In genomic region chr11:62854013-62854824, GRCh38 we compare ENCODE assay signal across 10 cellular contexts. TPM values are rescaled to one million over a fixed set of nuclear protein-coding genes. Genes with fewer than 3 reads are reported as not detected.
A peak's percentile ranks its signal among the peaks of the same experiment; 100 is the strongest.
DNase-seq lines count a peak whose midpoint lies in the region; ATAC-seq, FAIRE-seq and TF ChIP-seq lines count a peak whose summit lies in the region.
"Had no signal": no experiment of that assay in that cellular context is flagged by ENCODE, and none has a peak within 500 bp of the region (broad histone marks: within the 10 kb centered on the region; RNA-seq: fewer than 3 reads in every experiment).

No MANE protein-coding gene starts in this region.

- peaks cover 6% of the 10 kb centered on the region for H3K27me3 Mint-ChIP-seq in stimulated activated naive CD8-positive, alpha-beta T cell treated with anti-CD3 and anti-CD28 coated beads, Interleukin-15, Interleukin-2, amounts not matched to agents 100 ng/mL and 50 ng/mL, for 24 hours

- H3K36me3 Mint-ChIP-seq in stimulated activated naive CD8-positive, alpha-beta T cell treated with anti-CD3 and anti-CD28 coated beads, Interleukin-15, Interleukin-2, amounts not matched to agents 100 ng/mL and 50 ng/mL, for 24 hours (ENCODE audit: low read depth): peaks cover 65% of the 10 kb centered on the region

- H2AFZ ChIP-seq in K562 (ENCODE audit: low read depth, low read length): no peak overlapping the region

- TF ChIP-seq POLR2A in K562 (conservative IDR thresholded peaks at IDR 0.05) (peak; percentile 3; the same call in 1 of the 2 replicates), GM18505 (IDR thresholded peaks at IDR 0.05; ENCODE audit: borderline replicate concordance, extremely low read depth, insufficient read depth, insufficient read length) (no peak)

- no peak for TF ChIP-seq EP300 in K562 (IDR thresholded peaks at IDR 0.05; ENCODE audit: low read length)

- H3K4me1 ChIP-seq in K562 (replicated peaks in 1 of 2; ENCODE audit: control insufficient read depth in 2 of 2, insufficient read depth in 2 of 2, low read length in 2 of 2) (peaks cover 0 to 14% of the 10 kb centered on the region in 2 experiments; a peak in 2 of 5 replicates), mesodermal cell (ENCODE audit: control insufficient read depth, insufficient read depth, low read length, poor library complexity, severe bottlenecking) (peaks cover 21% of the 10 kb centered on the region), aorta (ENCODE audit: control insufficient read depth in 1 of 2, insufficient read depth in 2 of 2, low read length in 2 of 2) (no peaks in the 10 kb centered on the region)

- DNase-seq in stimulated activated naive CD8-positive, alpha-beta T cell treated with anti-CD3 and anti-CD28 coated beads, Interleukin-15, Interleukin-2, amounts not matched to agents 100 U/mL and 50 U/mL, for 24 hours: no peak
- DNase-seq in K562 (ENCODE audit: extremely low read depth in 1 of 4, low spot score in 3 of 4): peak in 3 of 4 experiments; percentile 9 to 33 (median 30)
- no peak for DNase-seq in aorta
- DNase-seq in NCI-H446 treated with DMSO at 0.1 percent for 48 hours (lab: John Stamatoyannopoulos, UW): no peak
- DNase-seq in globus pallidus (ENCODE audit: low spot score): no peak
- DNase-seq: stimulated activated CD4-positive, alpha-beta T cell treated with anti-CD3 and anti-CD28 coated beads, Interleukin-12 subunit alpha, Interleukin-12 subunit beta, amount 100 ng/mL, for 4 hours; T1000 had no signal

- no peak for TF ChIP-seq RAD21 in K562 (CRISPR knock-in tag; conservative IDR thresholded peaks at IDR 0.05 in 1 of 2, IDR thresholded peaks at IDR 0.05 in 1 of 2)

- peaks cover 44% of the 10 kb centered on the region for H4K20me1 ChIP-seq in K562 (replicated peaks; ENCODE audit: control insufficient read depth, insufficient read depth, low read length)

- peak overlapping the region; percentile 92 to 96 for H3K9ac ChIP-seq in K562 (ENCODE audit: insufficient read depth in 1 of 2, low read depth in 2 of 2, low read length in 2 of 2)

- H3K9me3 ChIP-seq in K562 (replicated peaks; ENCODE audit: control insufficient read depth, insufficient read depth, low read depth, low read length): no peaks in the 10 kb centered on the region
- no peaks in the 10 kb centered on the region for H3K9me3 ChIP-seq in mesodermal cell (ENCODE audit: control insufficient read depth, low read length)
- no peaks in the 10 kb centered on the region for H3K9me3 ChIP-seq in aorta (ENCODE audit: control insufficient read depth, low read length)

- H3K27ac ChIP-seq in K562 (ENCODE audit: extremely low read depth, low read depth, low read length) (peak overlapping the region; percentile 92), mesodermal cell (ENCODE audit: low read depth, low read length, severe bottlenecking) (peak overlapping the region; percentile 7), aorta (ENCODE audit: low read depth in 1 of 2, low read length in 2 of 2) (no peak overlapping the region)

- BruUV-seq in K562 (replicated peaks; lab: Mats Ljungman, UMichigan): no TSS peak

- H3K4me3 ChIP-seq in K562 (peak overlapping the region; percentile 74), mesodermal cell (ENCODE audit: extremely low read depth, insufficient read depth, low read length, poor library complexity, severe bottlenecking) (peak overlapping the region; percentile 92), aorta (ENCODE audit: low read length in 2 of 2) (peak overlapping the region; percentile 66 to 83)

- H3K9me3 Mint-ChIP-seq in stimulated activated naive CD8-positive, alpha-beta T cell treated with anti-CD3 and anti-CD28 coated beads, Interleukin-15, Interleukin-2, amounts not matched to agents 100 ng/mL and 50 ng/mL, for 24 hours: no peaks in the 10 kb centered on the region

- under 1% methylated on average over 8 of the region's 8 CpGs for WGBS in K562 (ENCODE audit: insufficient coverage, low coverage, missing lambda C conversion rate)
- WGBS in mesodermal cell (ENCODE audit: insufficient coverage in 2 of 2), 2 experiments: 0% methylated on average over 2 to 6 of the region's 8 CpGs
- WGBS in aorta, 2 donors: 16 to 21% methylated on average over 8 of the region's 8 CpGs

- peaks cover 67% of the 10 kb centered on the region for H3K4me1 Mint-ChIP-seq in stimulated activated naive CD8-positive, alpha-beta T cell treated with anti-CD3 and anti-CD28 coated beads, Interleukin-15, Interleukin-2, amounts not matched to agents 100 ng/mL and 50 ng/mL, for 24 hours (ENCODE audit: low read depth)

- POLR2A ChIA-PET in K562 (lab: Yijun Ruan, JAX): interaction anchor here (0.6 to 10.0 kb wide), 23 partner anchors 9 to 162 kb away, joined by 3 to 403 read pairs (median 18); partner anchors contain the start of genes NXF1, POLR2G, SLC3A2 and STX5

- in situ Hi-C loops in K562 (cut with MboI): loop anchor here (25.0 kb wide), 1 partner anchor 467 kb away; no protein-coding TSS in a partner anchor

- H3K4me3 Mint-ChIP-seq in stimulated activated naive CD8-positive, alpha-beta T cell treated with anti-CD3 and anti-CD28 coated beads, Interleukin-15, Interleukin-2, amounts not matched to agents 100 ng/mL and 50 ng/mL, for 24 hours: peak overlapping the region; percentile 98

- H3K27ac Mint-ChIP-seq in stimulated activated naive CD8-positive, alpha-beta T cell treated with anti-CD3 and anti-CD28 coated beads, Interleukin-15, Interleukin-2, amounts not matched to agents 100 ng/mL and 50 ng/mL, for 24 hours: peak overlapping the region; percentile 99

- CTCF ChIA-PET in K562 (lab: Yijun Ruan, JAX; ENCODE audit: low intra/inter-chr PET ratio): no interaction called here

- H3K9me1 ChIP-seq in K562 (ENCODE audit: control insufficient read depth, insufficient read depth, low read length): no peaks in the 10 kb centered on the region

- ATAC-seq in stimulated activated naive CD8-positive, alpha-beta T cell treated with anti-CD3 and anti-CD28 coated beads, Interleukin-15, Interleukin-2, amounts not matched to agents 100 U/mL and 50 U/mL, for 24 hours: no peak
- ATAC-seq in K562: no peak
- ATAC-seq in aorta (ENCODE audit: low FRiP score): no peak
- ATAC-seq in GM18505 (IDR thresholded peaks at IDR 0.05; ENCODE audit: unreplicated experiment): no peak

- H3K4me2 ChIP-seq in K562 (ENCODE audit: insufficient read depth, low read length): peak overlapping the region; percentile 99

- peaks cover 50% of the 10 kb centered on the region for H3K36me3 ChIP-seq in K562 (ENCODE audit: control insufficient read depth, insufficient read depth, low read length)
- H3K36me3 ChIP-seq in mesodermal cell (ENCODE audit: control insufficient read depth, insufficient read depth, low read length): peaks cover 42% of the 10 kb centered on the region
- peaks cover 3 to 5% of the 10 kb centered on the region in 2 donors for H3K36me3 ChIP-seq in aorta (ENCODE audit: control insufficient read depth in 1 of 2, insufficient read depth in 2 of 2, low read length in 1 of 2)

- no peak for TF ChIP-seq CTCF in K562 (IDR thresholded peaks at IDR 0.05 in 2 of 3, conservative IDR thresholded peaks at IDR 0.05 in 1 of 3; ENCODE audit: insufficient read depth in 2 of 3, low read depth in 1 of 3, low read length in 3 of 3)

- H3K79me2 ChIP-seq in K562 (ENCODE audit: control insufficient read depth, insufficient read depth, low read length): peaks cover 77% of the 10 kb centered on the region

- intact Hi-C loops in K562 (cut with micrococcal nuclease): no loop called here
- intact Hi-C loops in aorta (cut with DNase I): no loop called here

- H3K27me3 ChIP-seq in K562 (ENCODE audit: control insufficient read depth in 2 of 2, insufficient read depth in 2 of 2, low read length in 2 of 2) (no peaks in the 10 kb centered on the region), aorta (ENCODE audit: control insufficient read depth in 1 of 2, insufficient read depth in 2 of 2, low read length in 1 of 2) (no peaks in the 10 kb centered on the region)

- no peak for FAIRE-seq in K562 (lab: Jason Lieb, UNC)

RNA-seq across cellular contexts. Expression of gene WDR74, which starts 14.8 kb away (rescaled TPM):
- 146 and 260 TPM in 2 replicates for total RNA-seq in K562 (2011; cell fraction: chromatin; rRNA removed; ENCODE audit: low replicate concordance)
- 230 and 252 TPM in 2 replicates for total RNA-seq in K562 (2011; cell fraction: nucleolus; rRNA removed)
- total RNA-seq in K562 (2011; cell fraction: nucleoplasm; rRNA removed): 260 and 399 TPM in 2 replicates
- 210 and 239 TPM in 2 replicates for total RNA-seq in K562 (2014; rRNA removed)
- total RNA-seq in K562 (2014; rRNA removed; fragmentation: Illumina TruSeq; extraction: Trizol): 94.6 and 112 TPM in 2 replicates
- total RNA-seq in K562 (2015; rRNA removed; fragmentation: Illumina TruSeq; extraction: Trizol): 122 and 128 TPM in 2 replicates
- total RNA-seq in K562 (2021): 136 TPM in 2 replicates
- 87.2 and 92.0 TPM in 2 replicates for polyA plus RNA-seq in K562 (2011; rRNA removed)
- 101 and 156 TPM in 2 replicates for polyA plus RNA-seq in K562 (2011; cell fraction: cytosol; rRNA removed)
- 223 and 302 TPM in 2 replicates for polyA plus RNA-seq in K562 (2011; cell fraction: nucleus; rRNA removed)
- polyA plus RNA-seq in K562 (2012): 75.1 and 119 TPM in 2 replicates
- 114 and 118 TPM in 2 replicates for polyA plus RNA-seq in K562 (2014; fragmentation: Illumina TruSeq; extraction: Trizol)
- 10 to 100 TPM; 32.7 to 46.2 TPM for polyA plus RNA-seq in K562 (2014; fragmentation: Nextera tagmentation; extraction: Ambion mirVana)
- 165 and 208 TPM in 2 replicates for polyA plus RNA-seq in K562 (2014; rRNA removed)
- polyA minus RNA-seq in K562 (2011; rRNA and poly(A)+ RNA removed): 96.2 and 110 TPM in 2 replicates
- 51.0 and 53.7 TPM in 2 replicates for polyA minus RNA-seq in K562 (2011; cell fraction: cytosol; rRNA and poly(A)+ RNA removed)
- polyA minus RNA-seq in K562 (2011; cell fraction: nucleus; rRNA and poly(A)+ RNA removed): 178 and 418 TPM in 2 replicates
- 93.1 TPM for polyA plus RNA-seq in mesodermal cell (2013, experiment 1 of 2)
- 110 TPM for polyA plus RNA-seq in mesodermal cell (2013, experiment 2 of 2)
- 10 to 100 TPM; 35.4 to 42.9 TPM for total RNA-seq in aorta
- polyA plus RNA-seq in aorta: 10 to 100 TPM; 13.5 to 53.9 TPM

RNA-seq across cellular contexts. Expression of gene TEX54, which starts 21.6 kb away (rescaled TPM):
- 0.93 TPM in 1 of 2 replicates, not detected in the other for total RNA-seq in K562 (2011; cell fraction: chromatin; rRNA removed; ENCODE audit: low replicate concordance)
- 2.0 TPM in 1 of 2 replicates, not detected in the other for total RNA-seq in K562 (2011; cell fraction: nucleolus; rRNA removed)
- 1.2 TPM in 1 of 2 replicates, not detected in the other for total RNA-seq in K562 (2011; cell fraction: nucleoplasm; rRNA removed)
- not detected in 2 replicates for total RNA-seq in K562 (2014; rRNA removed)
- not detected in 2 replicates for total RNA-seq in K562 (2014; rRNA removed; fragmentation: Illumina TruSeq; extraction: Trizol)
- total RNA-seq in K562 (2015; rRNA removed; fragmentation: Illumina TruSeq; extraction: Trizol): not detected in 2 replicates
- total RNA-seq in K562 (2021): not detected in 2 replicates
- not detected in 2 replicates for polyA plus RNA-seq in K562 (2011; rRNA removed)
- polyA plus RNA-seq in K562 (2011; cell fraction: cytosol; rRNA removed): not detected in 2 replicates
- polyA plus RNA-seq in K562 (2011; cell fraction: nucleus; rRNA removed): not detected in 2 replicates
- polyA plus RNA-seq in K562 (2012): not detected in 2 replicates
- polyA plus RNA-seq in K562 (2014; fragmentation: Illumina TruSeq; extraction: Trizol): not detected in 2 replicates
- polyA plus RNA-seq in K562 (2014; fragmentation: Nextera tagmentation; extraction: Ambion mirVana): not detected
- polyA plus RNA-seq in K562 (2014; rRNA removed): not detected in 2 replicates
- polyA minus RNA-seq in K562 (2011; rRNA and poly(A)+ RNA removed): not detected in 2 replicates
- not detected in 2 replicates for polyA minus RNA-seq in K562 (2011; cell fraction: cytosol; rRNA and poly(A)+ RNA removed)
- polyA minus RNA-seq in K562 (2011; cell fraction: nucleus; rRNA and poly(A)+ RNA removed): not detected in 2 replicates
- not detected for polyA plus RNA-seq in mesodermal cell (2013, experiment 1 of 2)
- polyA plus RNA-seq in mesodermal cell (2013, experiment 2 of 2): not detected
- not detected for total RNA-seq in aorta
- polyA plus RNA-seq in aorta: 1 to 10 TPM in 1 of 2 donors, not detected in 1; 5.5 TPM

RNA-seq across cellular contexts. Expression of gene STX5, which starts 22.4 kb away (rescaled TPM):
- total RNA-seq in K562 (2011; cell fraction: chromatin; rRNA removed; ENCODE audit: low replicate concordance): 46.3 and 74.6 TPM in 2 replicates
- total RNA-seq in K562 (2011; cell fraction: nucleolus; rRNA removed): 33.7 and 41.5 TPM in 2 replicates
- total RNA-seq in K562 (2011; cell fraction: nucleoplasm; rRNA removed): 38.8 and 41.1 TPM in 2 replicates
- total RNA-seq in K562 (2014; rRNA removed) (24.3 and 28.3 TPM in 2 replicates), K562 (2014; rRNA removed; fragmentation: Illumina TruSeq; extraction: Trizol) (17.2 and 17.4 TPM in 2 replicates), K562 (2015; rRNA removed; fragmentation: Illumina TruSeq; extraction: Trizol) (19.4 TPM in 2 replicates), K562 (2021) (24.8 and 26.9 TPM in 2 replicates), aorta (10 to 100 TPM; 42.6 to 46.4 TPM)
- polyA plus RNA-seq in K562 (2011; rRNA removed) (28.6 and 34.5 TPM in 2 replicates), K562 (2014; fragmentation: Illumina TruSeq; extraction: Trizol) (27.8 TPM in 2 replicates), K562 (2014; fragmentation: Nextera tagmentation; extraction: Ambion mirVana) (1 to 10 TPM; 2.8 to 3.6 TPM), K562 (2014; rRNA removed) (23.7 and 27.7 TPM in 2 replicates), aorta (10 to 100 TPM; 19.2 to 44.0 TPM)
- polyA plus RNA-seq in K562 (2011; cell fraction: cytosol; rRNA removed): 35.9 and 38.3 TPM in 2 replicates
- 30.2 and 48.1 TPM in 2 replicates for polyA plus RNA-seq in K562 (2011; cell fraction: nucleus; rRNA removed)
- polyA plus RNA-seq in K562 (2012): 22.3 and 69.5 TPM in 2 replicates
- polyA minus RNA-seq in K562 (2011; rRNA and poly(A)+ RNA removed): 36.3 and 40.4 TPM in 2 replicates
- 14.2 and 15.6 TPM in 2 replicates for polyA minus RNA-seq in K562 (2011; cell fraction: cytosol; rRNA and poly(A)+ RNA removed)
- polyA minus RNA-seq in K562 (2011; cell fraction: nucleus; rRNA and poly(A)+ RNA removed): 18.3 and 23.7 TPM in 2 replicates
- 54.7 TPM for polyA plus RNA-seq in mesodermal cell (2013, experiment 1 of 2)
- polyA plus RNA-seq in mesodermal cell (2013, experiment 2 of 2): 54.2 TPM

RNA-seq across cellular contexts. Expression of gene SLC3A2, which starts 26.5 kb away (rescaled TPM):
- total RNA-seq in K562 (2011; cell fraction: chromatin; rRNA removed; ENCODE audit: low replicate concordance): 762 and 871 TPM in 2 replicates
- 808 and 809 TPM in 2 replicates for total RNA-seq in K562 (2011; cell fraction: nucleolus; rRNA removed)
- total RNA-seq in K562 (2011; cell fraction: nucleoplasm; rRNA removed): 628 and 726 TPM in 2 replicates
- total RNA-seq in K562 (2014; rRNA removed): 245 and 289 TPM in 2 replicates
- total RNA-seq in K562 (2014; rRNA removed; fragmentation: Illumina TruSeq; extraction: Trizol): 214 and 276 TPM in 2 replicates
- 120 and 132 TPM in 2 replicates for total RNA-seq in K562 (2015; rRNA removed; fragmentation: Illumina TruSeq; extraction: Trizol)
- 255 and 276 TPM in 2 replicates for total RNA-seq in K562 (2021)
- 282 and 323 TPM in 2 replicates for polyA plus RNA-seq in K562 (2011; rRNA removed)
- 289 and 316 TPM in 2 replicates for polyA plus RNA-seq in K562 (2011; cell fraction: cytosol; rRNA removed)
- polyA plus RNA-seq in K562 (2011; cell fraction: nucleus; rRNA removed): 1,169 and 1,253 TPM in 2 replicates
- 196 and 375 TPM in 2 replicates for polyA plus RNA-seq in K562 (2012)
- polyA plus RNA-seq in K562 (2014; fragmentation: Illumina TruSeq; extraction: Trizol): 183 and 221 TPM in 2 replicates
- 10 to 100 TPM; 20.0 to 39.7 TPM for polyA plus RNA-seq in K562 (2014; fragmentation: Nextera tagmentation; extraction: Ambion mirVana)
- 254 and 296 TPM in 2 replicates for polyA plus RNA-seq in K562 (2014; rRNA removed)
- polyA minus RNA-seq in K562 (2011; rRNA and poly(A)+ RNA removed): 168 and 173 TPM in 2 replicates
- polyA minus RNA-seq in K562 (2011; cell fraction: cytosol; rRNA and poly(A)+ RNA removed): 167 and 196 TPM in 2 replicates
- 164 and 348 TPM in 2 replicates for polyA minus RNA-seq in K562 (2011; cell fraction: nucleus; rRNA and poly(A)+ RNA removed)
- polyA plus RNA-seq in mesodermal cell (2013, experiment 1 of 2): 157 TPM
- polyA plus RNA-seq in mesodermal cell (2013, experiment 2 of 2): 150 TPM
- 100 to 1,000 TPM in 1 of 2 donors, 10 to 100 TPM in 1; 98.6 to 107 TPM for total RNA-seq in aorta
- polyA plus RNA-seq in aorta: 10 to 100 TPM; 31.8 to 74.8 TPM

RNA-seq across cellular contexts. Expression of gene NXF1, which starts 49.0 kb away (rescaled TPM):
- total RNA-seq in K562 (2011; cell fraction: chromatin; rRNA removed; ENCODE audit: low replicate concordance): 197 and 278 TPM in 2 replicates
- total RNA-seq in K562 (2011; cell fraction: nucleolus; rRNA removed): 110 and 133 TPM in 2 replicates
- total RNA-seq in K562 (2011; cell fraction: nucleoplasm; rRNA removed): 134 and 162 TPM in 2 replicates
- 24.4 and 36.9 TPM in 2 replicates for total RNA-seq in K562 (2014; rRNA removed)
- 24.0 and 28.5 TPM in 2 replicates for total RNA-seq in K562 (2014; rRNA removed; fragmentation: Illumina TruSeq; extraction: Trizol)
- total RNA-seq in K562 (2015; rRNA removed; fragmentation: Illumina TruSeq; extraction: Trizol): 35.3 and 35.8 TPM in 2 replicates
- total RNA-seq in K562 (2021): 60.2 and 64.7 TPM in 2 replicates
- 18.1 and 26.3 TPM in 2 replicates for polyA plus RNA-seq in K562 (2011; rRNA removed)
- 34.4 and 39.3 TPM in 2 replicates for polyA plus RNA-seq in K562 (2011; cell fraction: cytosol; rRNA removed)
- polyA plus RNA-seq in K562 (2011; cell fraction: nucleus; rRNA removed): 182 and 294 TPM in 2 replicates
- 55.7 and 62.4 TPM in 2 replicates for polyA plus RNA-seq in K562 (2012)
- 86.9 and 98.3 TPM in 2 replicates for polyA plus RNA-seq in K562 (2014; fragmentation: Illumina TruSeq; extraction: Trizol)
- polyA plus RNA-seq in K562 (2014; fragmentation: Nextera tagmentation; extraction: Ambion mirVana): 10 to 100 TPM; 26.8 to 68.8 TPM
- polyA plus RNA-seq in K562 (2014; rRNA removed): 34.4 and 41.1 TPM in 2 replicates
- polyA minus RNA-seq in K562 (2011; rRNA and poly(A)+ RNA removed): 50.1 and 55.8 TPM in 2 replicates
- 25.8 and 39.4 TPM in 2 replicates for polyA minus RNA-seq in K562 (2011; cell fraction: cytosol; rRNA and poly(A)+ RNA removed)
- polyA minus RNA-seq in K562 (2011; cell fraction: nucleus; rRNA and poly(A)+ RNA removed): 37.7 and 52.9 TPM in 2 replicates
- polyA plus RNA-seq in mesodermal cell (2013, experiment 1 of 2): 47.4 TPM
- polyA plus RNA-seq in mesodermal cell (2013, experiment 2 of 2): 44.0 TPM
- total RNA-seq in aorta: 10 to 100 TPM; 82.4 to 99.9 TPM
- 100 to 1,000 TPM in 1 of 2 donors, 10 to 100 TPM in 1; 26.8 to 455 TPM for polyA plus RNA-seq in aorta

Comparison
In these comparisons a context has a peak if more than half of its experiments do, and no peak if none do; other contexts are left out.
1. DNase-seq: peak in K562 (3 of 4); none in stimulated activated naive CD8-positive, alpha-beta T cell treated with anti-CD3 and anti-CD28 coated beads, Interleukin-15, Interleukin-2, amounts not matched to agents 100 U/mL and 50 U/mL, for 24 hours (single experiment), aorta (0 of 2), NCI-H446 treated with DMSO at 0.1 percent for 48 hours (single experiment) and globus pallidus (single experiment).
2. H3K27ac ChIP-seq: peak in K562 (single experiment) and mesodermal cell (single experiment); none in aorta (0 of 2).
3. Peak in every context shown above with its lines, with median percentiles within 50 percentile points of each other: H3K4me3 ChIP-seq.